ENCODE assay signal across 1 cellular context in genomic region chr5:142421158-142421617, GRCh38.
TF ChIP-seq lines count a peak whose summit lies in the region.

No MANE protein-coding gene starts in this region.

TF ChIP-seq in K562, 482 proteins besides CTCF, POLR2A, EP300 and RAD21 (continued from another document):
- TF ChIP-seq ZBTB40 (IDR thresholded peaks at IDR 0.05): peak; percentile 56; the same call in 1 of the 2 replicates
- TF ChIP-seq ZBTB40 (CRISPR knock-in tag; IDR thresholded peaks at IDR 0.05): no peak
- TF ChIP-seq SMARCA4 (IDR thresholded peaks at IDR 0.05): peak; percentile 36; the same call in 1 of the 2 replicates
- peak; percentile 61 for TF ChIP-seq NFIC (IDR thresholded peaks at IDR 0.05)
- TF ChIP-seq, protein P1, sequence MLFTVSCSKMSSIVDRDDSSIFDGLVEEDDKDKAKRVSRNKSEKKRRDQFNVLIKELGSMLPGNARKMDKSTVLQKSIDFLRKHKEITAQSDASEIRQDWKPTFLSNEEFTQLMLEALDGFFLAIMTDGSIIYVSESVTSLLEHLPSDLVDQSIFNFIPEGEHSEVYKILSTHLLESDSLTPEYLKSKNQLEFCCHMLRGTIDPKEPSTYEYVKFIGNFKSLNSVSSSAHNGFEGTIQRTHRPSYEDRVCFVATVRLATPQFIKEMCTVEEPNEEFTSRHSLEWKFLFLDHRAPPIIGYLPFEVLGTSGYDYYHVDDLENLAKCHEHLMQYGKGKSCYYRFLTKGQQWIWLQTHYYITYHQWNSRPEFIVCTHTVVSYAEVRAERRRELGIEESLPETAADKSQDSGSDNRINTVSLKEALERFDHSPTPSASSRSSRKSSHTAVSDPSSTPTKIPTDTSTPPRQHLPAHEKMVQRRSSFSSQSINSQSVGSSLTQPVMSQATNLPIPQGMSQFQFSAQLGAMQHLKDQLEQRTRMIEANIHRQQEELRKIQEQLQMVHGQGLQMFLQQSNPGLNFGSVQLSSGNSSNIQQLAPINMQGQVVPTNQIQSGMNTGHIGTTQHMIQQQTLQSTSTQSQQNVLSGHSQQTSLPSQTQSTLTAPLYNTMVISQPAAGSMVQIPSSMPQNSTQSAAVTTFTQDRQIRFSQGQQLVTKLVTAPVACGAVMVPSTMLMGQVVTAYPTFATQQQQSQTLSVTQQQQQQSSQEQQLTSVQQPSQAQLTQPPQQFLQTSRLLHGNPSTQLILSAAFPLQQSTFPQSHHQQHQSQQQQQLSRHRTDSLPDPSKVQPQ (CRISPR knock-in tag; IDR thresholded peaks at IDR 0.05; ENCODE audit: borderline replicate concordance): no peak
- peak; percentile 23; the same call in 1 of the 2 replicates for TF ChIP-seq SMARCE1 (IDR thresholded peaks at IDR 0.05)
- no peak for TF ChIP-seq ZNF445 (CRISPR knock-in tag; IDR thresholded peaks at IDR 0.05; ENCODE audit: low read depth)
- TF ChIP-seq, protein P2, sequence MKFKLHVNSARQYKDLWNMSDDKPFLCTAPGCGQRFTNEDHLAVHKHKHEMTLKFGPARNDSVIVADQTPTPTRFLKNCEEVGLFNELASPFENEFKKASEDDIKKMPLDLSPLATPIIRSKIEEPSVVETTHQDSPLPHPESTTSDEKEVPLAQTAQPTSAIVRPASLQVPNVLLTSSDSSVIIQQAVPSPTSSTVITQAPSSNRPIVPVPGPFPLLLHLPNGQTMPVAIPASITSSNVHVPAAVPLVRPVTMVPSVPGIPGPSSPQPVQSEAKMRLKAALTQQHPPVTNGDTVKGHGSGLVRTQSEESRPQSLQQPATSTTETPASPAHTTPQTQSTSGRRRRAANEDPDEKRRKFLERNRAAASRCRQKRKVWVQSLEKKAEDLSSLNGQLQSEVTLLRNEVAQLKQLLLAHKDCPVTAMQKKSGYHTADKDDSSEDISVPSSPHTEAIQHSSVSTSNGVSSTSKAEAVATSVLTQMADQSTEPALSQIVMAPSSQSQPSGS (CRISPR knock-in tag; IDR thresholded peaks at IDR 0.05): no peak
- peak in 1 of 2 experiments; percentile 85; a peak in 2 of 4 replicates for TF ChIP-seq FOXA3 (CRISPR knock-in tag; conservative IDR thresholded peaks at IDR 0.05 in 1 of 2, IDR thresholded peaks at IDR 0.05 in 1 of 2)
